13 cellular contexts compared by ENCODE assay signal in the genomic region with DNA sequence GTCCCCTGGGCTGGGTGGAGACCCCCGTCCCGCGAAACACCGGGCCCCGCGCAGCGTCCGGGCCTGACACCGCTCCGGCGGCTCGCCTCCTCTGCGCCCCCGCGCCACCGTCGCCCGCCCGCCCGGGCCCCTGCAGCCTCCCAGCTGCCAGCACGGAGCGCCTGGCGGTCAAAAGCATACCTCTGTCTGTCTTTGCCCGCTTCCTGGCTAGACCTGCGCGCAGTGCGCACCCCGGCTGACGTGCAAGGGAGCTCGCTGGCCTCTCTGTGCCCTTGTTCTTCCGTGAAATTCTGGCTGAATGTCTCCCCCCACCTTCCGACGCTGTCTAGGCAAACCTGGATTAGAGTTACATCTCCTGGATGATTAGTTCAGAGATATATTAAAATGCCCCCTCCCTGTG. TPM values are rescaled to one million over a fixed set of nuclear protein-coding genes. Genes with fewer than 3 reads are reported as not detected.
"Had no signal": no experiment of that assay in that cellular context is flagged by ENCODE, and none has a peak within 500 bp of the region (broad histone marks: within the 10 kb centered on the region; RNA-seq: fewer than 3 reads in every experiment).

No MANE protein-coding gene starts in this region.

RNA-seq across cellular contexts. Expression of a gene that starts 1.9 kb away (rescaled TPM):
- total RNA-seq: activated B cell treated with CpG ODN at 0.5 μM for 24 hours; activated CD4-positive, alpha-beta memory T cell treated with anti-CD3 and anti-CD28 coated beads for 36 hours; activated CD4-positive, alpha-beta memory T cell treated with anti-CD3 and anti-CD28 coated beads, Interleukin-2, amount 10 ng/mL, durations not matched to agents 7 days and 5 days; activated CD4-positive, alpha-beta T cell treated with anti-CD3 and anti-CD28 coated beads for 36 hours; activated CD4-positive, alpha-beta T cell treated with anti-CD3 and anti-CD28 coated beads, Interleukin-2, amount 10 ng/mL, durations not matched to agents 24 days and 14 days; activated CD4-positive, alpha-beta T cell treated with anti-CD3 and anti-CD28 coated beads, Interleukin-2, amount 10 ng/mL, durations not matched to agents 7 days and 5 days; activated CD8-positive, alpha-beta memory T cell treated with anti-CD3 and anti-CD28 coated beads for 36 hours; activated CD8-positive, alpha-beta memory T cell treated with anti-CD3 and anti-CD28 coated beads, Interleukin-2, amount 10 ng/mL, durations not matched to agents 7 days and 5 days; activated CD8-positive, alpha-beta T cell treated with anti-CD3 and anti-CD28 coated beads for 36 hours; activated CD8-positive, alpha-beta T cell treated with anti-CD3 and anti-CD28 coated beads, Interleukin-2, amount 10 ng/mL, durations not matched to agents 7 days and 5 days; T-cell; T-helper 1 cell treated with Interleukin-12 subunit alpha and Interleukin-12 subunit beta and Interleukin-4 antibody, amounts not matched to agents 30 ng/mL and 1 ng/mL, for 36 hours; T-helper 17 cell had no signal
